In the genomic region with DNA sequence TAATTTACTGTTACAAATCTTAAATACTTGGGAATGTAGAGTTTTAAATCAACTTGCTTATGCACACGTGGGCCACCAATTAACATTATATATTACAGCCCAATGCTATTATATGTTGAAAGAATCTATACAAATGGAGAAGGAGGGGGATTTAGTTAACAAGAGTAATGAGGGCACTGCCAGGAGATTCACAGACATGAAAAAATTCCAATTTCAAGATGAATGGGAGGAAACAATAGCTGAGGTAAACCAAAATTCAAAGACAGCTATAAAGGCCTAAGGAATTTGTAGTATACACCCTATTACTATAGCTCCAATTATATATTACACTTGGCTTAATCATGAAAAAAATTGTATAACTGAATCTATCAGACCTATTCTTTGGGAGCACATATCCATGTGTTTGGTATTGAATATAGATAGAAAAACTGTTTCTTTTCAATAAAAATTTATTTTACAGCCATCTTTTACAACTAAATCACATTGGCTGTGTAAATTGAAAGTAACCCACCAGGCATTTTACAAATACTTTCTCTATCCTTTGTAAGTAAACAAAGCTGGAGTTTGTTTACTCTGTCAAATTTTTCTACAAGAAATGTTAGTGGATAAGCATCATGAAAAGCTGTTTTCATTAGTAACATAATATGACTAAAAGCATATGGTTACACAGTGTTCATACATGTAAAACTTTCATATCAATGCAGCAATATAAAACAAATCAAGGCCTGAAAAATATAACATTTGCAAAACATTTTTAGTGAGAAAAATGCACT, we compare ENCODE assay signal across 23 cellular contexts.
"Had no signal": no experiment of that assay in that cellular context is flagged by ENCODE, and none has a peak within 500 bp of the region (broad histone marks: within the 10 kb centered on the region; RNA-seq: fewer than 3 reads in every experiment).

No MANE protein-coding gene starts in this region.

- H3K4me1 ChIP-seq: left ventricle myocardium inferior, prostate gland had no signal

- H3K27ac ChIP-seq: epithelial cell of prostate, foreskin keratinocyte, left ventricle myocardium inferior, neutrophil, ovary, prostate gland, thoracic aorta, vagina, WERI-Rb-1 had no signal

- H3K36me3 Mint-ChIP-seq: activated CD8-positive, alpha-beta memory T cell treated with anti-CD3 and anti-CD28 coated beads, Interleukin-2, amount 10 ng/mL, durations not matched to agents 7 days and 5 days; activated naive CD8-positive, alpha-beta T cell treated with anti-CD3 and anti-CD28 coated beads for 36 hours had no signal

- H3K36me3 ChIP-seq: neutrophil, ovary, prostate gland, thoracic aorta, vagina had no signal

- H3K4me1 Mint-ChIP-seq: activated CD4-positive, alpha-beta T cell treated with anti-CD3 and anti-CD28 coated beads, Interleukin-2, amount 10 ng/mL, durations not matched to agents 7 days and 5 days; activated CD8-positive, alpha-beta memory T cell treated with anti-CD3 and anti-CD28 coated beads, Interleukin-2, amount 10 ng/mL, durations not matched to agents 7 days and 5 days had no signal

- H3K9me3 ChIP-seq: neutrophil, ovary, prostate gland, thoracic aorta, vagina had no signal

- H3K27ac Mint-ChIP-seq: activated CD4-positive, alpha-beta T cell treated with anti-CD3 and anti-CD28 coated beads, Interleukin-2, amount 10 ng/mL, durations not matched to agents 7 days and 5 days; activated CD8-positive, alpha-beta memory T cell treated with anti-CD3 and anti-CD28 coated beads, Interleukin-2, amount 10 ng/mL, durations not matched to agents 7 days and 5 days; activated CD8-positive, alpha-beta T cell treated with anti-CD3 and anti-CD28 coated beads for 36 hours; activated naive CD8-positive, alpha-beta T cell treated with anti-CD3 and anti-CD28 coated beads for 36 hours; endodermal cell; type B pancreatic cell had no signal

- DNase-seq: activated CD4-positive, alpha-beta T cell treated with anti-CD3 and anti-CD28 coated beads, Interleukin-2, amount 10 ng/mL, durations not matched to agents 7 days and 5 days; activated CD4-positive, CD25-positive, alpha-beta regulatory T cell treated with anti-CD3 and anti-CD28 coated beads, Interleukin-2, amount 50 U/mL, for 72 hours; activated CD8-positive, alpha-beta memory T cell treated with anti-CD3 and anti-CD28 coated beads, Interleukin-2, amount 10 ng/mL, durations not matched to agents 7 days and 5 days; activated CD8-positive, alpha-beta T cell treated with anti-CD3 and anti-CD28 coated beads for 36 hours; activated naive CD4-positive, alpha-beta T cell treated with Interleukin-2 at 50 U/mL for 16 hours; activated naive CD8-positive, alpha-beta T cell treated with anti-CD3 and anti-CD28 coated beads for 36 hours; amniotic stem cell; cortex of kidney; endodermal cell; hippocampal formation; left ventricle myocardium inferior; ovary; stimulated activated CD4-positive, alpha-beta T cell treated with anti-CD3 and anti-CD28 coated beads, Interleukin-4, amount 100 ng/mL, for 24 hours; stimulated activated naive CD4-positive, alpha-beta T cell treated with Interleukin-2 at 50 U/mL for 16 hours; WERI-Rb-1 had no signal

- H3K9me3 Mint-ChIP-seq: activated CD4-positive, alpha-beta T cell treated with anti-CD3 and anti-CD28 coated beads, Interleukin-2, amount 10 ng/mL, durations not matched to agents 7 days and 5 days; activated naive CD8-positive, alpha-beta T cell treated with anti-CD3 and anti-CD28 coated beads for 36 hours; endodermal cell; nephron; type B pancreatic cell had no signal

- H3K4me3 Mint-ChIP-seq: activated CD4-positive, alpha-beta T cell treated with anti-CD3 and anti-CD28 coated beads, Interleukin-2, amount 10 ng/mL, durations not matched to agents 7 days and 5 days; activated CD8-positive, alpha-beta memory T cell treated with anti-CD3 and anti-CD28 coated beads, Interleukin-2, amount 10 ng/mL, durations not matched to agents 7 days and 5 days; activated CD8-positive, alpha-beta T cell treated with anti-CD3 and anti-CD28 coated beads for 36 hours; activated naive CD8-positive, alpha-beta T cell treated with anti-CD3 and anti-CD28 coated beads for 36 hours; endodermal cell; nephron; type B pancreatic cell had no signal

- H3K4me3 ChIP-seq: left ventricle myocardium inferior, ovary, prostate gland, thoracic aorta, vagina had no signal

- ATAC-seq: activated CD8-positive, alpha-beta memory T cell treated with anti-CD3 and anti-CD28 coated beads, Interleukin-2, amount 10 ng/mL, durations not matched to agents 7 days and 5 days; activated CD8-positive, alpha-beta T cell treated with anti-CD3 and anti-CD28 coated beads for 36 hours; foreskin keratinocyte had no signal

- H3K27me3 Mint-ChIP-seq: activated CD4-positive, alpha-beta T cell treated with anti-CD3 and anti-CD28 coated beads, Interleukin-2, amount 10 ng/mL, durations not matched to agents 7 days and 5 days; activated CD8-positive, alpha-beta memory T cell treated with anti-CD3 and anti-CD28 coated beads, Interleukin-2, amount 10 ng/mL, durations not matched to agents 7 days and 5 days; activated CD8-positive, alpha-beta T cell treated with anti-CD3 and anti-CD28 coated beads for 36 hours; activated naive CD8-positive, alpha-beta T cell treated with anti-CD3 and anti-CD28 coated beads for 36 hours; type B pancreatic cell had no signal

- H3K27me3 ChIP-seq: foreskin keratinocyte, neutrophil, ovary, vagina had no signal
